Comparison of ENCODE assay signal across 1 cellular context in the genomic region with DNA sequence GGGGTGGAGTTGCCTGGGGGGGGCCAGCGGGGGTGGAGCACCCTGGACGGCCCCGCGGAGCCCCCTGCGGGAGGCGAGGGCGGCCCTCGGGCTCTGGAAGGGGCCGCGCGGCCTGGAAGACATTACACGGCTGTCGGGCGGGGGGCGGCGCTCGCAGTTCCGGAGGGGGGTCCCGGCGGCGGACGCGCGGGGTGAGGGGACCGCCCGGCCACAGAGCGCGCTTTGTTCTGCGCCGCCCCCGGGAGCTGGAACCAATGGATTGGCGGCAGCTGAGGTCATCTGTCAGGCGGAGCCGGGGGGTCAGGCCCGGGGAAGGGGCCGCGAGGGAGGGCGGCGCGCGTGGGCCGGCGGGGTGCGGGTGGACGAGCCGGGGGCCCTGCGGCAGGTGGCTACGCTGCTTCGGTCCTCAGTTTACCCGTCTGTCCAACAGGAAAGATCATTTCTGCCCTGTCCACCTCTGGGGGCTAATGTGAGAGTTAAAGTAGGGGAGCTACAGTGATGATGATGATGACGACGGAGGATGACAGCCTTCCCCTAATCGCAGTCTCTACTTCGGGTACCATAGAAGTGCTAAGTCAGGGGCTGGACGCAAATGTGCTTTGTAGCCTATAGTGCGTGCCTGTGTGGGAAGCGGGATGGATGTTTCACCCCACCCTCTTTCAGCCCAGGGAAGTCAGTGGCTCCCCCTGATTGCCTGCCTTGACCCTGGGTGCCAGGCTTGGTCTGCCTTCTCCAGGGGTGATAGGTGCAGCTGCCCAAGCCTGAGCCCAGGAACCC.
A peak's percentile ranks its signal among the peaks of the same experiment; 100 is the strongest.
TF ChIP-seq lines count a peak whose summit lies in the region.

No MANE protein-coding gene starts in this region.

TF ChIP-seq in HepG2, 621 proteins besides CTCF, POLR2A, EP300 and RAD21 (continued from another document and continues in another):
- TF ChIP-seq, protein P1, sequence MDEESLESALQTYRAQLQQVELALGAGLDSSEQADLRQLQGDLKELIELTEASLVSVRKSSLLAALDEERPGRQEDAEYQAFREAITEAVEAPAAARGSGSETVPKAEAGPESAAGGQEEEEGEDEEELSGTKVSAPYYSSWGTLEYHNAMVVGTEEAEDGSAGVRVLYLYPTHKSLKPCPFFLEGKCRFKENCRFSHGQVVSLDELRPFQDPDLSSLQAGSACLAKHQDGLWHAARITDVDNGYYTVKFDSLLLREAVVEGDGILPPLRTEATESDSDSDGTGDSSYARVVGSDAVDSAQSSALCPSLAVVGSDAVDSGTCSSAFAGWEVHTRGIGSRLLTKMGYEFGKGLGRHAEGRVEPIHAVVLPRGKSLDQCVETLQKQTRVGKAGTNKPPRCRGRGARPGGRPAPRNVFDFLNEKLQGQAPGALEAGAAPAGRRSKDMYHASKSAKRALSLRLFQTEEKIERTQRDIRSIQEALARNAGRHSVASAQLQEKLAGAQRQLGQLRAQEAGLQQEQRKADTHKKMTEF (CRISPR knock-in tag; IDR thresholded peaks at IDR 0.05), result peak; percentile 67; the same call in 1 of the 2 replicates
- TF ChIP-seq PRMT3 (CRISPR knock-in tag; IDR thresholded peaks at IDR 0.05; ENCODE audit: borderline replicate concordance, low read depth), result 0 out of 2 replicates have a peak, but pooled peaks have one; percentile 12
- no peak for TF ChIP-seq ZNF382 (CRISPR knock-in tag; IDR thresholded peaks at IDR 0.05; ENCODE audit: borderline replicate concordance)
- TF ChIP-seq MIXL1 (CRISPR knock-in tag; IDR thresholded peaks at IDR 0.05), result no peak
- TF ChIP-seq ZNF33A (CRISPR knock-in tag; IDR thresholded peaks at IDR 0.05; ENCODE audit: borderline replicate concordance), result no peak
- TF ChIP-seq CREB3 (CRISPR knock-in tag; IDR thresholded peaks at IDR 0.05), result no peak
- TF ChIP-seq, protein P2, sequence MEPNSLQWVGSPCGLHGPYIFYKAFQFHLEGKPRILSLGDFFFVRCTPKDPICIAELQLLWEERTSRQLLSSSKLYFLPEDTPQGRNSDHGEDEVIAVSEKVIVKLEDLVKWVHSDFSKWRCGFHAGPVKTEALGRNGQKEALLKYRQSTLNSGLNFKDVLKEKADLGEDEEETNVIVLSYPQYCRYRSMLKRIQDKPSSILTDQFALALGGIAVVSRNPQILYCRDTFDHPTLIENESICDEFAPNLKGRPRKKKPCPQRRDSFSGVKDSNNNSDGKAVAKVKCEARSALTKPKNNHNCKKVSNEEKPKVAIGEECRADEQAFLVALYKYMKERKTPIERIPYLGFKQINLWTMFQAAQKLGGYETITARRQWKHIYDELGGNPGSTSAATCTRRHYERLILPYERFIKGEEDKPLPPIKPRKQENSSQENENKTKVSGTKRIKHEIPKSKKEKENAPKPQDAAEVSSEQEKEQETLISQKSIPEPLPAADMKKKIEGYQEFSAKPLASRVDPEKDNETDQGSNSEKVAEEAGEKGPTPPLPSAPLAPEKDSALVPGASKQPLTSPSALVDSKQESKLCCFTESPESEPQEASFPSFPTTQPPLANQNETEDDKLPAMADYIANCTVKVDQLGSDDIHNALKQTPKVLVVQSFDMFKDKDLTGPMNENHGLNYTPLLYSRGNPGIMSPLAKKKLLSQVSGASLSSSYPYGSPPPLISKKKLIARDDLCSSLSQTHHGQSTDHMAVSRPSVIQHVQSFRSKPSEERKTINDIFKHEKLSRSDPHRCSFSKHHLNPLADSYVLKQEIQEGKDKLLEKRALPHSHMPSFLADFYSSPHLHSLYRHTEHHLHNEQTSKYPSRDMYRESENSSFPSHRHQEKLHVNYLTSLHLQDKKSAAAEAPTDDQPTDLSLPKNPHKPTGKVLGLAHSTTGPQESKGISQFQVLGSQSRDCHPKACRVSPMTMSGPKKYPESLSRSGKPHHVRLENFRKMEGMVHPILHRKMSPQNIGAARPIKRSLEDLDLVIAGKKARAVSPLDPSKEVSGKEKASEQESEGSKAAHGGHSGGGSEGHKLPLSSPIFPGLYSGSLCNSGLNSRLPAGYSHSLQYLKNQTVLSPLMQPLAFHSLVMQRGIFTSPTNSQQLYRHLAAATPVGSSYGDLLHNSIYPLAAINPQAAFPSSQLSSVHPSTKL (CRISPR knock-in tag; IDR thresholded peaks at IDR 0.05), result peak; percentile 76
- no peak for TF ChIP-seq RFX5 (IDR thresholded peaks at IDR 0.05; ENCODE audit: low read depth, low read length)
- TF ChIP-seq KLF11 (CRISPR knock-in tag; IDR thresholded peaks at IDR 0.05), result no peak
- TF ChIP-seq, protein P3, sequence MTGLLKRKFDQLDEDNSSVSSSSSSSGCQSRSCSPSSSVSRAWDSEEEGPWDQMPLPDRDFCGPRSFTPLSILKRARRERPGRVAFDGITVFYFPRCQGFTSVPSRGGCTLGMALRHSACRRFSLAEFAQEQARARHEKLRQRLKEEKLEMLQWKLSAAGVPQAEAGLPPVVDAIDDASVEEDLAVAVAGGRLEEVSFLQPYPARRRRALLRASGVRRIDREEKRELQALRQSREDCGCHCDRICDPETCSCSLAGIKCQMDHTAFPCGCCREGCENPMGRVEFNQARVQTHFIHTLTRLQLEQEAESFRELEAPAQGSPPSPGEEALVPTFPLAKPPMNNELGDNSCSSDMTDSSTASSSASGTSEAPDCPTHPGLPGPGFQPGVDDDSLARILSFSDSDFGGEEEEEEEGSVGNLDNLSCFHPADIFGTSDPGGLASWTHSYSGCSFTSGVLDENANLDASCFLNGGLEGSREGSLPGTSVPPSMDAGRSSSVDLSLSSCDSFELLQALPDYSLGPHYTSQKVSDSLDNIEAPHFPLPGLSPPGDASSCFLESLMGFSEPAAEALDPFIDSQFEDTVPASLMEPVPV (CRISPR knock-in tag; IDR thresholded peaks at IDR 0.05), result no peak
- TF ChIP-seq MEIS1 (CRISPR knock-in tag; IDR thresholded peaks at IDR 0.05; ENCODE audit: borderline replicate concordance), result peak; percentile 30; the same call in 1 of the 2 replicates
- peak; percentile 13; the same call in 1 of the 2 replicates for TF ChIP-seq MXD1 (CRISPR knock-in tag; IDR thresholded peaks at IDR 0.05)
- TF ChIP-seq DR1 (CRISPR knock-in tag; IDR thresholded peaks at IDR 0.05), result no peak
- no peak for TF ChIP-seq MBD4 (IDR thresholded peaks at IDR 0.05; ENCODE audit: borderline replicate concordance, low read length)
- TF ChIP-seq SUZ12 (IDR thresholded peaks at IDR 0.05; ENCODE audit: low read depth, low read length), result no peak
- 0 out of 2 replicates have a peak, but pooled peaks have one; percentile 16 for TF ChIP-seq ZNF121 (CRISPR knock-in tag; IDR thresholded peaks at IDR 0.05)
- TF ChIP-seq FOSL2 (CRISPR knock-in tag; IDR thresholded peaks at IDR 0.05), result peak; percentile 47
- TF ChIP-seq IRF9 (CRISPR knock-in tag; IDR thresholded peaks at IDR 0.05; ENCODE audit: borderline replicate concordance), result peak; percentile 82; the same call in 1 of the 2 replicates
- TF ChIP-seq JUND (CRISPR knock-in tag; IDR thresholded peaks at IDR 0.05), result peak; percentile 68; the same call in 1 of the 2 replicates
- TF ChIP-seq MED1 (CRISPR knock-in tag; IDR thresholded peaks at IDR 0.05), result peak; percentile 65
- no peak for TF ChIP-seq ATF5 (CRISPR knock-in tag; IDR thresholded peaks at IDR 0.05; ENCODE audit: low read depth)
- TF ChIP-seq ARNT (IDR thresholded peaks at IDR 0.05), result no peak
- TF ChIP-seq IRF1 (CRISPR knock-in tag; IDR thresholded peaks at IDR 0.05; ENCODE audit: low read depth), result no peak
- TF ChIP-seq BHLHE40 (IDR thresholded peaks at IDR 0.05; ENCODE audit: low read length), result no peak
- TF ChIP-seq ISX (CRISPR knock-in tag; conservative IDR thresholded peaks at IDR 0.05), result no peak
- TF ChIP-seq, protein P4, sequence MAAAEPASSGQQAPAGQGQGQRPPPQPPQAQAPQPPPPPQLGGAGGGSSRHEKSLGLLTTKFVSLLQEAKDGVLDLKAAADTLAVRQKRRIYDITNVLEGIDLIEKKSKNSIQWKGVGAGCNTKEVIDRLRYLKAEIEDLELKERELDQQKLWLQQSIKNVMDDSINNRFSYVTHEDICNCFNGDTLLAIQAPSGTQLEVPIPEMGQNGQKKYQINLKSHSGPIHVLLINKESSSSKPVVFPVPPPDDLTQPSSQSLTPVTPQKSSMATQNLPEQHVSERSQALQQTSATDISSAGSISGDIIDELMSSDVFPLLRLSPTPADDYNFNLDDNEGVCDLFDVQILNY (CRISPR knock-in tag; conservative IDR thresholded peaks at IDR 0.05), result 0 out of 2 replicates have a peak, but pooled peaks have one; percentile 55
- TF ChIP-seq ZNF207 (IDR thresholded peaks at IDR 0.05; ENCODE audit: borderline replicate concordance), result no peak
- TF ChIP-seq NONO (IDR thresholded peaks at IDR 0.05), result no peak
- TF ChIP-seq NONO (CRISPR knock-in tag; conservative IDR thresholded peaks at IDR 0.05), result peak; percentile 46; the same call in 1 of the 2 replicates
- TF ChIP-seq ZBTB7B (CRISPR knock-in tag; IDR thresholded peaks at IDR 0.05), result peak; percentile 99
- TF ChIP-seq, protein P5, sequence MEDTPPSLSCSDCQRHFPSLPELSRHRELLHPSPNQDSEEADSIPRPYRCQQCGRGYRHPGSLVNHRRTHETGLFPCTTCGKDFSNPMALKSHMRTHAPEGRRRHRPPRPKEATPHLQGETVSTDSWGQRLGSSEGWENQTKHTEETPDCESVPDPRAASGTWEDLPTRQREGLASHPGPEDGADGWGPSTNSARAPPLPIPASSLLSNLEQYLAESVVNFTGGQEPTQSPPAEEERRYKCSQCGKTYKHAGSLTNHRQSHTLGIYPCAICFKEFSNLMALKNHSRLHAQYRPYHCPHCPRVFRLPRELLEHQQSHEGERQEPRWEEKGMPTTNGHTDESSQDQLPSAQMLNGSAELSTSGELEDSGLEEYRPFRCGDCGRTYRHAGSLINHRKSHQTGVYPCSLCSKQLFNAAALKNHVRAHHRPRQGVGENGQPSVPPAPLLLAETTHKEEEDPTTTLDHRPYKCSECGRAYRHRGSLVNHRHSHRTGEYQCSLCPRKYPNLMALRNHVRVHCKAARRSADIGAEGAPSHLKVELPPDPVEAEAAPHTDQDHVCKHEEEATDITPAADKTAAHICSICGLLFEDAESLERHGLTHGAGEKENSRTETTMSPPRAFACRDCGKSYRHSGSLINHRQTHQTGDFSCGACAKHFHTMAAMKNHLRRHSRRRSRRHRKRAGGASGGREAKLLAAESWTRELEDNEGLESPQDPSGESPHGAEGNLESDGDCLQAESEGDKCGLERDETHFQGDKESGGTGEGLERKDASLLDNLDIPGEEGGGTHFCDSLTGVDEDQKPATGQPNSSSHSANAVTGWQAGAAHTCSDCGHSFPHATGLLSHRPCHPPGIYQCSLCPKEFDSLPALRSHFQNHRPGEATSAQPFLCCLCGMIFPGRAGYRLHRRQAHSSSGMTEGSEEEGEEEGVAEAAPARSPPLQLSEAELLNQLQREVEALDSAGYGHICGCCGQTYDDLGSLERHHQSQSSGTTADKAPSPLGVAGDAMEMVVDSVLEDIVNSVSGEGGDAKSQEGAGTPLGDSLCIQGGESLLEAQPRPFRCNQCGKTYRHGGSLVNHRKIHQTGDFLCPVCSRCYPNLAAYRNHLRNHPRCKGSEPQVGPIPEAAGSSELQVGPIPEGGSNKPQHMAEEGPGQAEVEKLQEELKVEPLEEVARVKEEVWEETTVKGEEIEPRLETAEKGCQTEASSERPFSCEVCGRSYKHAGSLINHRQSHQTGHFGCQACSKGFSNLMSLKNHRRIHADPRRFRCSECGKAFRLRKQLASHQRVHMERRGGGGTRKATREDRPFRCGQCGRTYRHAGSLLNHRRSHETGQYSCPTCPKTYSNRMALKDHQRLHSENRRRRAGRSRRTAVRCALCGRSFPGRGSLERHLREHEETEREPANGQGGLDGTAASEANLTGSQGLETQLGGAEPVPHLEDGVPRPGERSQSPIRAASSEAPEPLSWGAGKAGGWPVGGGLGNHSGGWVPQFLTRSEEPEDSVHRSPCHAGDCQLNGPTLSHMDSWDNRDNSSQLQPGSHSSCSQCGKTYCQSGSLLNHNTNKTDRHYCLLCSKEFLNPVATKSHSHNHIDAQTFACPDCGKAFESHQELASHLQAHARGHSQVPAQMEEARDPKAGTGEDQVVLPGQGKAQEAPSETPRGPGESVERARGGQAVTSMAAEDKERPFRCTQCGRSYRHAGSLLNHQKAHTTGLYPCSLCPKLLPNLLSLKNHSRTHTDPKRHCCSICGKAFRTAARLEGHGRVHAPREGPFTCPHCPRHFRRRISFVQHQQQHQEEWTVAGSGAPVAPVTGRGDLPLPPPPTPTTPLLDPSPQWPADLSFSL (CRISPR knock-in tag; IDR thresholded peaks at IDR 0.05), result 0 out of 2 replicates have a peak, but pooled peaks have one; percentile 30
- TF ChIP-seq GLI4 (CRISPR knock-in tag; IDR thresholded peaks at IDR 0.05; ENCODE audit: borderline replicate concordance), result peak; percentile 71; the same call in 1 of the 2 replicates
- no peak for TF ChIP-seq TCF12 (IDR thresholded peaks at IDR 0.05)
- TF ChIP-seq TCF12 (CRISPR knock-in tag; IDR thresholded peaks at IDR 0.05), result peak; percentile 86; the same call in 1 of the 2 replicates
